Comparison of ENCODE assay signal across 9 cellular contexts in genomic region chr18:54777118-54777791, GRCh38. TPM values are rescaled to one million over a fixed set of nuclear protein-coding genes. Genes with fewer than 3 reads are reported as not detected.
A peak's percentile ranks its signal among the peaks of the same experiment; 100 is the strongest.
DNase-seq lines count a peak whose midpoint lies in the region; ATAC-seq, FAIRE-seq and TF ChIP-seq lines count a peak whose summit lies in the region.
"Had no signal": no experiment of that assay in that cellular context is flagged by ENCODE, and none has a peak within 500 bp of the region (broad histone marks: within the 10 kb centered on the region; RNA-seq: fewer than 3 reads in every experiment).

No MANE protein-coding gene starts in this region.

- CTCF ChIA-PET in HEK293T (lab: Yijun Ruan, JAX) = no interaction called here

- POLR2A ChIA-PET in HEK293T (lab: Yijun Ruan, JAX) = no interaction called here

- no peak overlapping the region for H3K4me3 ChIP-seq in astrocyte (ENCODE audit: insufficient read depth, low read depth, low read length)

- H3K9me3 Mint-ChIP-seq in astrocyte (ENCODE audit: unreplicated experiment) = peaks cover 4% of the 10 kb centered on the region
- H3K9me3 Mint-ChIP-seq in progenitor cell of endocrine pancreas (ENCODE audit: low read depth) = peaks cover 7% of the 10 kb centered on the region
- peaks cover 3% of the 10 kb centered on the region for H3K9me3 Mint-ChIP-seq in mesothelial cell of epicardium

- no peak overlapping the region for H3K4me3 Mint-ChIP-seq in astrocyte (ENCODE audit: unreplicated experiment)
- peak overlapping the region; percentile 25 for H3K4me3 Mint-ChIP-seq in progenitor cell of endocrine pancreas (ENCODE audit: low read depth)
- no peak overlapping the region for H3K4me3 Mint-ChIP-seq in mesothelial cell of epicardium

- TF ChIP-seq CTCF in astrocyte (IDR thresholded peaks at IDR 0.05; ENCODE audit: insufficient read depth, low read depth, low read length) (no peak), progenitor cell of endocrine pancreas (IDR thresholded peaks at IDR 0.05; ENCODE audit: unreplicated experiment) (no peak), mesothelial cell of epicardium (IDR thresholded peaks at IDR 0.05; ENCODE audit: unreplicated experiment) (no peak)

- peak; percentile 13 for FAIRE-seq in astrocyte (lab: Jason Lieb, UNC)

- H3K4me1 ChIP-seq in astrocyte (ENCODE audit: insufficient read depth, low read length) = peaks cover 29% of the 10 kb centered on the region

- no peak overlapping the region for H2AFZ ChIP-seq in astrocyte (ENCODE audit: low read depth, low read length)

- no peak overlapping the region for H3K9ac ChIP-seq in astrocyte (ENCODE audit: low read length)

- no peaks in the 10 kb centered on the region for H3K36me3 ChIP-seq in astrocyte (ENCODE audit: insufficient read depth, low read length)

- H3K27me3 Mint-ChIP-seq in astrocyte (ENCODE audit: low read depth, unreplicated experiment) (no peaks in the 10 kb centered on the region), progenitor cell of endocrine pancreas (no peaks in the 10 kb centered on the region), mesothelial cell of epicardium (ENCODE audit: low read depth) (peaks cover 2% of the 10 kb centered on the region)

- H3K4me2 ChIP-seq in astrocyte (ENCODE audit: low read length) = no peak overlapping the region

- H3K79me2 ChIP-seq in astrocyte (ENCODE audit: insufficient read depth, low read length) = no peaks in the 10 kb centered on the region

- ATAC-seq in GM18907 (IDR thresholded peaks at IDR 0.05; ENCODE audit: unreplicated experiment) = peak; percentile 78
- ATAC-seq in HG02798 (IDR thresholded peaks at IDR 0.05; ENCODE audit: poor library complexity, unreplicated experiment) = peak; percentile 57

- no peaks in the 10 kb centered on the region for H4K20me1 ChIP-seq in astrocyte (ENCODE audit: insufficient read depth, low read length)

- no peaks in the 10 kb centered on the region for H3K27me3 ChIP-seq in astrocyte (ENCODE audit: insufficient read depth, low read length)

- peak overlapping the region; percentile 98 for H3K27ac ChIP-seq in astrocyte (ENCODE audit: low read depth, low read length)

- H3K36me3 Mint-ChIP-seq in astrocyte (ENCODE audit: low read depth, unreplicated experiment) = no peaks in the 10 kb centered on the region
- no peaks in the 10 kb centered on the region for H3K36me3 Mint-ChIP-seq in progenitor cell of endocrine pancreas (ENCODE audit: insufficient read depth)
- H3K36me3 Mint-ChIP-seq in mesothelial cell of epicardium = no peaks in the 10 kb centered on the region

- no peaks in the 10 kb centered on the region for H3K9me3 ChIP-seq in astrocyte (ENCODE audit: insufficient read depth, low read depth, low read length)

- H3K4me1 Mint-ChIP-seq in astrocyte (ENCODE audit: low read depth, unreplicated experiment) (peaks cover 26% of the 10 kb centered on the region), progenitor cell of endocrine pancreas (ENCODE audit: low read depth) (peaks cover 48% of the 10 kb centered on the region), mesothelial cell of epicardium (peaks cover 18% of the 10 kb centered on the region)

- DNase-seq in astrocyte (ENCODE audit: low read depth) (no peak), progenitor cell of endocrine pancreas (ENCODE audit: low spot score, unreplicated experiment) (no peak), ecto neural progenitor cell (ENCODE audit: low spot score) (no peak), HEK293T (ENCODE audit: extremely low spot score) (no peak), mesothelial cell of epicardium (ENCODE audit: low spot score in 2 of 2, unreplicated experiment in 2 of 2) (no peak), DMS 273 (lab: John Stamatoyannopoulos, UW; ENCODE audit: unreplicated experiment) (no peak)
- DNase-seq: DMS79 had no signal

- H3K27ac Mint-ChIP-seq in astrocyte (ENCODE audit: unreplicated experiment) (peak overlapping the region; percentile 96), progenitor cell of endocrine pancreas (peak overlapping the region; percentile 79), mesothelial cell of epicardium (no peak overlapping the region)

TF ChIP-seq in HEK293T, 16 proteins besides CTCF, POLR2A, EP300 and RAD21:
- TF ChIP-seq LEF1 (IDR thresholded peaks at IDR 0.05; ENCODE audit: borderline replicate concordance) = no peak
- no peak for TF ChIP-seq ARNT (IDR thresholded peaks at IDR 0.05)
- no peak for TF ChIP-seq FOXM1 (IDR thresholded peaks at IDR 0.05; ENCODE audit: borderline replicate concordance)
- TF ChIP-seq HDGF (IDR thresholded peaks at IDR 0.05; ENCODE audit: borderline replicate concordance) = no peak
- no peak for TF ChIP-seq TARDBP (IDR thresholded peaks at IDR 0.05)
TF ChIP-seq in HEK293T: peak in this region for 0.

RNA-seq across cellular contexts. Expression of gene RAB27B, which starts 51.0 kb away (rescaled TPM):
- 0.91 and 1.1 TPM in 2 replicates for total RNA-seq in astrocyte
- total RNA-seq in progenitor cell of endocrine pancreas = 13.4 and 15.4 TPM in 2 replicates
- 0.63 to 1.3 TPM (median 0.98 TPM) in 3 replicates for total RNA-seq in mesothelial cell of epicardium
